ENCODE assay signal across 19 cellular contexts in the genomic region with DNA sequence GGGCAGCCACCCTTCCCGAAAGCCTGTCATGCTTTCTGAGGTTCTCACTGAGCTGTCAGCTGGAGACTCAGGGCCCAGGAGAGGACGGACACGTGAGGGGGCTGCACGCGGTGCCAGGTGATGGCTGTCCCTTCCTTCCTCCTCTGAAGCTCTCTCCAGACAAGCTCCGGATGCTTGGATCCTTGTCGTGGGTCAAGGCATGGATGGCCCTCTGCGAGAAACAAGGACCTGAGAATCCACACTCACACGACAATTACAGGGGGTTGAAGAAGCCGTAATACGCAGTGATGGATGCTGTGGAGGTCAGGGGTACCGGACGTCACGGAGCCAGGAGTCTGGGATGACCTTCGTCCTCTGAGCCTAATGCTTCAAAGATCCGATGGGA.
DNase-seq lines count a peak whose midpoint lies in the region; ATAC-seq, FAIRE-seq and TF ChIP-seq lines count a peak whose summit lies in the region.
"Had no signal": no experiment of that assay in that cellular context is flagged by ENCODE, and none has a peak within 500 bp of the region (broad histone marks: within the 10 kb centered on the region; RNA-seq: fewer than 3 reads in every experiment).

No MANE protein-coding gene starts in this region.

- H3K27ac Mint-ChIP-seq in activated CD8-positive, alpha-beta memory T cell treated with anti-CD3 and anti-CD28 coated beads, Interleukin-2, amount 10 ng/mL, durations not matched to agents 7 days and 5 days, result no peak overlapping the region
- peak overlapping the region; percentile 57 for H3K27ac Mint-ChIP-seq in stimulated activated effector memory CD8-positive, alpha-beta T cell treated with anti-CD3 and anti-CD28 coated beads, Interleukin-12 subunit alpha, Interleukin-12 subunit beta, amount 100 ng/mL, for 72 hours

- 79% methylated on average over 16 of the region's 16 CpGs for WGBS in GM12878 (ENCODE audit: insufficient coverage, insufficient replicate concordance, low lambda C conversion rate, missing lambda C conversion rate)
- WGBS in SK-N-SH (ENCODE audit: low lambda C conversion rate), result 62% methylated on average over 16 of the region's 16 CpGs
- 90% methylated on average over 16 of the region's 16 CpGs; no CpG with 5 or more reads in 1 of the 2 donors for WGBS in transverse colon (ENCODE audit: low coverage in 1 of 2), 2 donors

- H4K20me1 ChIP-seq in GM12878 (ENCODE audit: control insufficient read depth, insufficient read depth) (no peaks in the 10 kb centered on the region), SK-N-SH (ENCODE audit: insufficient read depth) (no peaks in the 10 kb centered on the region)

- TF ChIP-seq RAD21 in GM12878 (IDR thresholded peaks at IDR 0.05; ENCODE audit: insufficient read depth, low read depth, low read length), result no peak
- no peak for TF ChIP-seq RAD21 in SK-N-SH (IDR thresholded peaks at IDR 0.05; ENCODE audit: low read length)

- RAD21 ChIA-PET in GM12878 (lab: Charles Lee; ENCODE audit: unreplicated experiment), result no interaction called here

- H3K27me3 ChIP-seq in GM12878 (replicated peaks in 1 of 2; ENCODE audit: control insufficient read depth in 2 of 2, insufficient read depth in 2 of 2, low read length in 1 of 2), result no peaks in the 10 kb centered on the region
- H3K27me3 ChIP-seq in SK-N-SH (ENCODE audit: insufficient read depth), result no peaks in the 10 kb centered on the region
- H3K27me3 ChIP-seq in transverse colon, result no peaks in the 10 kb centered on the region
- H3K27me3 ChIP-seq: MG63 had no signal

- BruUV-seq in GM12878 (replicated peaks; lab: Mats Ljungman, UMichigan), result no TSS peak

- H3K9me3 Mint-ChIP-seq in activated CD8-positive, alpha-beta memory T cell treated with anti-CD3 and anti-CD28 coated beads, Interleukin-2, amount 10 ng/mL, durations not matched to agents 7 days and 5 days (ENCODE audit: low read depth), result no peaks in the 10 kb centered on the region
- no peaks in the 10 kb centered on the region for H3K9me3 Mint-ChIP-seq in stimulated activated effector memory CD8-positive, alpha-beta T cell treated with anti-CD3 and anti-CD28 coated beads, Interleukin-12 subunit alpha, Interleukin-12 subunit beta, amount 100 ng/mL, for 72 hours

- SMC1A ChIA-PET in GM12878 (lab: Charles Lee; ENCODE audit: uncharacterized antibody, unreplicated experiment), result interaction anchor here (1.4 kb wide), 1 partner anchor 17 kb away, joined by 4 read pairs; no protein-coding TSS in a partner anchor

- H3K4me2 ChIP-seq in GM12878 (ENCODE audit: control insufficient read depth, insufficient read depth) (peak overlapping the region; percentile 17; the same call in 1 of the 2 replicates), SK-N-SH (no peak overlapping the region)
- H3K4me2 ChIP-seq: PC-9 had no signal

- no peaks in the 10 kb centered on the region for H3K9me2 ChIP-seq in SK-N-SH

- TF ChIP-seq CTCF in GM12878 (IDR thresholded peaks at IDR 0.05 in 2 of 3, conservative IDR thresholded peaks at IDR 0.05 in 1 of 3; ENCODE audit: control insufficient read depth in 2 of 3, extremely low read depth in 1 of 3, insufficient read depth in 1 of 3, low read depth in 3 of 3, low read length in 3 of 3) (no peak), SK-N-SH (IDR thresholded peaks at IDR 0.05) (no peak), transverse colon (IDR thresholded peaks at IDR 0.05) (no peak)

- in situ Hi-C loops in GM12878 (cut with MboI), result no loop called here
- in situ Hi-C loops in transverse colon (cut with MboI; ENCODE audit: low pct_ligation_motif_present in 1 of 4, low pct_unique_long_range_greater_than_20kb in 1 of 4, low sequenced_read_pairs in 3 of 4), result no loop called here

- H3K4me3 ChIP-seq in GM12878, result no peak overlapping the region
- no peak overlapping the region for H3K4me3 ChIP-seq in SK-N-SH (ENCODE audit: low read depth in 2 of 2, low read length in 1 of 2)
- no peak overlapping the region for H3K4me3 ChIP-seq in transverse colon
- H3K4me3 ChIP-seq: MG63, PC-9 had no signal

- no peak overlapping the region for H3K27ac ChIP-seq in GM12878 (ENCODE audit: control insufficient read depth, insufficient read depth)
- H3K27ac ChIP-seq in SK-N-SH (ENCODE audit: low read depth in 2 of 2, low read length in 1 of 2), result no peak overlapping the region
- no peak overlapping the region for H3K27ac ChIP-seq in transverse colon
- H3K27ac ChIP-seq: C4-2B, PC-9 had no signal

- H3K79me2 ChIP-seq in GM12878 (ENCODE audit: control insufficient read depth, insufficient read depth, low read length), result no peaks in the 10 kb centered on the region
- no peaks in the 10 kb centered on the region for H3K79me2 ChIP-seq in SK-N-SH (ENCODE audit: insufficient read depth)

- H3F3A ChIP-seq in SK-N-SH (replicated peaks; ENCODE audit: insufficient read depth), result no peaks in the 10 kb centered on the region

- H3K4me1 Mint-ChIP-seq in activated CD8-positive, alpha-beta memory T cell treated with anti-CD3 and anti-CD28 coated beads, Interleukin-2, amount 10 ng/mL, durations not matched to agents 7 days and 5 days, result peaks cover 29% of the 10 kb centered on the region
- peaks cover 20% of the 10 kb centered on the region for H3K4me1 Mint-ChIP-seq in stimulated activated effector memory CD8-positive, alpha-beta T cell treated with anti-CD3 and anti-CD28 coated beads, Interleukin-12 subunit alpha, Interleukin-12 subunit beta, amount 100 ng/mL, for 72 hours

- no peak overlapping the region for H3K9ac ChIP-seq in GM12878 (ENCODE audit: control insufficient read depth, insufficient read depth, low read length)
- H3K9ac ChIP-seq in SK-N-SH, result no peak overlapping the region

- FAIRE-seq in GM12891 (lab: Jason Lieb, UNC) (peak; percentile 31), GM12878 (lab: Jason Lieb, UNC) (no peak)
- FAIRE-seq: A204.1, HepG2 had no signal

- no peak for TF ChIP-seq POLR2A in GM12891 (IDR thresholded peaks at IDR 0.05; ENCODE audit: low read depth, low read length)
- no peak for TF ChIP-seq POLR2A in GM12878 (IDR thresholded peaks at IDR 0.05; ENCODE audit: low read depth, low read length)
- TF ChIP-seq POLR2A in transverse colon (IDR thresholded peaks at IDR 0.05), result no peak

- CTCF ChIA-PET in activated CD8-positive, alpha-beta memory T cell treated with anti-CD3 and anti-CD28 coated beads, Interleukin-2, amount 10 ng/mL, durations not matched to agents 7 days and 5 days (lab: Charles Lee), result no interaction called here
- CTCF ChIA-PET in GM12878 (lab: Yijun Ruan, JAX), result interaction anchor here (1.4 kb wide), 1 partner anchor 17 kb away, joined by 4 read pairs; no protein-coding TSS in a partner anchor
- CTCF ChIA-PET in SK-N-SH (lab: Yijun Ruan, JAX), result interaction anchor here (1.2 kb wide), 1 partner anchor 10 kb away, joined by 3 read pairs; no protein-coding TSS in a partner anchor

- no peak for ATAC-seq in activated CD8-positive, alpha-beta memory T cell treated with anti-CD3 and anti-CD28 coated beads, Interleukin-2, amount 10 ng/mL, durations not matched to agents 7 days and 5 days
- no peak for ATAC-seq in GM12878
- ATAC-seq in stimulated activated effector memory CD8-positive, alpha-beta T cell treated with anti-CD3 and anti-CD28 coated beads, Interleukin-12 subunit alpha, Interleukin-12 subunit beta, amount 100 ng/mL, for 72 hours, result no peak
- ATAC-seq in HG02884 (IDR thresholded peaks at IDR 0.05; ENCODE audit: unreplicated experiment), result no peak
- ATAC-seq: HepG2 had no signal

- H3K36me3 ChIP-seq in GM12878 (ENCODE audit: control insufficient read depth in 2 of 2, insufficient read depth in 2 of 2, low read length in 1 of 2), result no peaks in the 10 kb centered on the region
- no peaks in the 10 kb centered on the region for H3K36me3 ChIP-seq in SK-N-SH (replicated peaks in 1 of 2; ENCODE audit: control insufficient read depth in 1 of 2, insufficient read depth in 2 of 2, low read length in 1 of 2)
- no peaks in the 10 kb centered on the region for H3K36me3 ChIP-seq in transverse colon
- H3K36me3 ChIP-seq: MG63 had no signal

- POLR2A ChIA-PET in GM12878 (lab: Charles Lee) (interaction anchor here (0.8 kb wide), 1 partner anchor 88 kb away, joined by 4 read pairs; no protein-coding TSS in a partner anchor), SK-N-SH (lab: Yijun Ruan, JAX) (no interaction called here)

- no peak overlapping the region; the same call in 1 of the 2 replicates for H2AFZ ChIP-seq in GM12878 (ENCODE audit: control insufficient read depth, low read depth, low read length)
- H2AFZ ChIP-seq in SK-N-SH (ENCODE audit: low read depth), result no peak overlapping the region
- H2AFZ ChIP-seq: PC-9 had no signal

- peak; percentile 41 for DNase-seq in activated CD8-positive, alpha-beta memory T cell treated with anti-CD3 and anti-CD28 coated beads for 24 hours
- DNase-seq in activated CD8-positive, alpha-beta memory T cell treated with anti-CD3 and anti-CD28 coated beads, Interleukin-2, amount 10 ng/mL, durations not matched to agents 7 days and 5 days, result no peak
- DNase-seq in GM12891 (ENCODE audit: insufficient read length, low spot score) (no peak), GM12878 (ENCODE audit: low read depth, low spot score) (no peak), SK-N-SH (no peak), transverse colon (no peak)
- no peak for DNase-seq in stimulated activated effector memory CD8-positive, alpha-beta T cell treated with anti-CD3 and anti-CD28 coated beads, Interleukin-12 subunit alpha, Interleukin-12 subunit beta, amount 100 ng/mL, for 72 hours (ENCODE audit: low spot score in 2 of 2)
- DNase-seq: Caco-2, DMS53, MG63, NCI-H1092 treated with DMSO at 0.1 percent for 48 hours, NCI-H1694, NCI-H446 treated with DMSO at 0.1 percent for 48 hours, NCI-H748 treated with DMSO at 0.1 percent for 48 hours, PC-9 had no signal

- H3K36me3 Mint-ChIP-seq in activated CD8-positive, alpha-beta memory T cell treated with anti-CD3 and anti-CD28 coated beads, Interleukin-2, amount 10 ng/mL, durations not matched to agents 7 days and 5 days, result no peaks in the 10 kb centered on the region
- no peaks in the 10 kb centered on the region for H3K36me3 Mint-ChIP-seq in stimulated activated effector memory CD8-positive, alpha-beta T cell treated with anti-CD3 and anti-CD28 coated beads, Interleukin-12 subunit alpha, Interleukin-12 subunit beta, amount 100 ng/mL, for 72 hours

- intact Hi-C loops in GM12878 (cut with micrococcal nuclease; ENCODE audit: unreplicated experiment) (loop anchor here (10.0 kb wide), 1 partner anchor 266 kb away; no protein-coding TSS in a partner anchor), transverse colon (cut with DNase I; ENCODE audit: low total_unique reads) (no loop called here)

- H3K27me3 Mint-ChIP-seq in activated CD8-positive, alpha-beta memory T cell treated with anti-CD3 and anti-CD28 coated beads, Interleukin-2, amount 10 ng/mL, durations not matched to agents 7 days and 5 days, result peaks cover under 1% of the 10 kb centered on the region

- H3K9me3 ChIP-seq in GM12878 (replicated peaks; ENCODE audit: control insufficient read depth, insufficient read depth, low read length), result no peaks in the 10 kb centered on the region
- no peaks in the 10 kb centered on the region for H3K9me3 ChIP-seq in SK-N-SH
- no peaks in the 10 kb centered on the region for H3K9me3 ChIP-seq in transverse colon
- H3K9me3 ChIP-seq: Caco-2, MG63 had no signal

- TF ChIP-seq EP300 in GM12878 (IDR thresholded peaks at IDR 0.05; ENCODE audit: borderline replicate concordance in 1 of 2, control insufficient read depth in 1 of 2, low read depth in 2 of 2, low read length in 2 of 2) (no peak), SK-N-SH (IDR thresholded peaks at IDR 0.05; ENCODE audit: borderline replicate concordance in 1 of 2, low read depth in 1 of 2, low read length in 1 of 2) (no peak), transverse colon (IDR thresholded peaks at IDR 0.05; ENCODE audit: low read depth) (no peak)

- peaks cover 27% of the 10 kb centered on the region for H3K4me1 ChIP-seq in GM12878 (ENCODE audit: control insufficient read depth, insufficient read depth, low read length)
- H3K4me1 ChIP-seq in SK-N-SH (ENCODE audit: control insufficient read depth in 1 of 2, insufficient read depth in 2 of 2, low read depth in 1 of 2, low read length in 1 of 2), result no peaks in the 10 kb centered on the region
- no peaks in the 10 kb centered on the region for H3K4me1 ChIP-seq in transverse colon
- H3K4me1 ChIP-seq: Caco-2 had no signal

- no peak overlapping the region for H3K4me3 Mint-ChIP-seq in activated CD8-positive, alpha-beta memory T cell treated with anti-CD3 and anti-CD28 coated beads, Interleukin-2, amount 10 ng/mL, durations not matched to agents 7 days and 5 days
- peak overlapping the region; percentile 40 for H3K4me3 Mint-ChIP-seq in stimulated activated effector memory CD8-positive, alpha-beta T cell treated with anti-CD3 and anti-CD28 coated beads, Interleukin-12 subunit alpha, Interleukin-12 subunit beta, amount 100 ng/mL, for 72 hours
